ENCODE assay signal across 8 cellular contexts in genomic region chr10:24196426-24197039, GRCh38. TPM values are rescaled to one million over a fixed set of nuclear protein-coding genes. Genes with fewer than 3 reads are reported as not detected.
DNase-seq lines count a peak whose midpoint lies in the region; ATAC-seq and TF ChIP-seq lines count a peak whose summit lies in the region.

No MANE protein-coding gene starts in this region.

- no peak overlapping the region for H3K4me3 ChIP-seq in Jurkat, Clone E6-1 (ENCODE audit: low read length)
- H3K4me3 ChIP-seq in SU-DHL-6 (ENCODE audit: insufficient read depth, low read length, poor library complexity, severe bottlenecking) (no peak overlapping the region), right atrium auricular region (no peak overlapping the region), gastrocnemius medialis (no peak overlapping the region)

- no peak for TF ChIP-seq POLR2A in gastrocnemius medialis (IDR thresholded peaks at IDR 0.05)

- peak; percentile 63 for DNase-seq in Daoy (ENCODE audit: low read depth)
- peak; percentile 55 for DNase-seq in Jurkat, Clone E6-1 (ENCODE audit: low read depth, low spot score)
- peak; percentile 54 for DNase-seq in amniotic epithelial cell (ENCODE audit: low read depth)
- DNase-seq in right atrium auricular region (ENCODE audit: low spot score), result peak; percentile 87
- DNase-seq in gastrocnemius medialis, result peak; percentile 63 to 81
- DNase-seq in posterior vena cava (ENCODE audit: low spot score), result no peak

- intact Hi-C loops in gastrocnemius medialis (cut with DNase I; ENCODE audit: low total_unique reads), result loop anchor here (1.0 kb wide), 1 partner anchor 202 kb away; no protein-coding TSS in a partner anchor
- intact Hi-C loops in posterior vena cava (cut with DNase I), result loop anchor here (5.0 to 10.0 kb wide), 3 partner anchors 199 to 318 kb away; no protein-coding TSS in a partner anchor

- H4K20me1 ChIP-seq in SU-DHL-6 (ENCODE audit: low read depth, low read length), result no peaks in the 10 kb centered on the region

- no peaks in the 10 kb centered on the region for H3K9me2 ChIP-seq in SU-DHL-6 (replicated peaks; ENCODE audit: insufficient read depth, low read length)

- in situ Hi-C loops in gastrocnemius medialis (cut with MboI; ENCODE audit: low sequenced_read_pairs in 4 of 4), result no loop called here

- peak; percentile 86 for ATAC-seq in GM21528 (IDR thresholded peaks at IDR 0.05; ENCODE audit: low FRiP score, unreplicated experiment)
- peak; percentile 81 to 95 for ATAC-seq in gastrocnemius medialis

- H3K27me3 ChIP-seq in SU-DHL-6 (ENCODE audit: low read length) (no peaks in the 10 kb centered on the region), right atrium auricular region (no peaks in the 10 kb centered on the region), gastrocnemius medialis (no peaks in the 10 kb centered on the region)

- no peaks in the 10 kb centered on the region for H3K36me3 ChIP-seq in SU-DHL-6 (ENCODE audit: low read length)
- no peaks in the 10 kb centered on the region for H3K36me3 ChIP-seq in right atrium auricular region
- no peaks in the 10 kb centered on the region for H3K36me3 ChIP-seq in gastrocnemius medialis

- peak; percentile 78 for TF ChIP-seq CTCF in SU-DHL-6 (IDR thresholded peaks at IDR 0.05; ENCODE audit: insufficient read depth, low read length, poor library complexity, severe bottlenecking)
- TF ChIP-seq CTCF in right atrium auricular region (IDR thresholded peaks at IDR 0.05), result peak; percentile 88 to 97
- TF ChIP-seq CTCF in gastrocnemius medialis (IDR thresholded peaks at IDR 0.05 in 4 of 5, conservative IDR thresholded peaks at IDR 0.05 in 1 of 5), result peak; percentile 89 to 99 (median 94)

- no peak overlapping the region for H3K4me2 ChIP-seq in SU-DHL-6 (ENCODE audit: low read depth, low read length, poor library complexity, severe bottlenecking)

- H3K27ac ChIP-seq in SU-DHL-6 (ENCODE audit: low read depth, low read length) (no peak overlapping the region), right atrium auricular region (no peak overlapping the region), gastrocnemius medialis (peak overlapping the region in 1 of 4 donors; percentile 3)

- no peaks in the 10 kb centered on the region for H3K79me2 ChIP-seq in SU-DHL-6 (ENCODE audit: insufficient read depth, low read length)

- no peak overlapping the region for H3K9ac ChIP-seq in SU-DHL-6 (ENCODE audit: low read length)

- no peak overlapping the region for H2AFZ ChIP-seq in SU-DHL-6 (ENCODE audit: low read depth, low read length, severe bottlenecking)

- no peaks in the 10 kb centered on the region for H3F3A ChIP-seq in SU-DHL-6 (ENCODE audit: insufficient read depth)

- H3K4me1 ChIP-seq in right atrium auricular region (peaks cover 0 to 7% of the 10 kb centered on the region in 2 donors), gastrocnemius medialis (peaks cover 10 to 19% of the 10 kb centered on the region in 2 donors)

- H3K9me3 ChIP-seq in SU-DHL-6 (ENCODE audit: insufficient read depth, low read length), result no peaks in the 10 kb centered on the region
- no peaks in the 10 kb centered on the region for H3K9me3 ChIP-seq in right atrium auricular region
- H3K9me3 ChIP-seq in gastrocnemius medialis, result no peaks in the 10 kb centered on the region

RNA-seq across cellular contexts. Expression of gene KIAA1217, which starts 12.4 kb away (rescaled TPM):
- 3.6 and 4.3 TPM in 2 replicates for total RNA-seq in Daoy (2014; rRNA removed; shearing (Covaris generic))
- 1.4 TPM for polyA plus RNA-seq in Jurkat, Clone E6-1 (2012; ENCODE audit: insufficient read depth, insufficient read length)
- total RNA-seq in right atrium auricular region (10 to 100 TPM; 24.0 to 33.3 TPM), gastrocnemius medialis (100 to 1,000 TPM; 152 to 266 (median 155) TPM), posterior vena cava (10 to 100 TPM; 11.8 to 20.3 TPM)

Comparison
In these comparisons a context has a peak if more than half of its experiments do, and no peak if none do; other contexts are left out.
1. RNA of gene KIAA1217, which starts 12.4 kb away (total RNA-seq): 152 to 266 TPM in gastrocnemius medialis; 24.0 to 33.3 TPM in right atrium auricular region, 11.8 to 20.3 TPM in posterior vena cava and 3.6 to 4.3 TPM in Daoy; every median in the first group is over 4 times any median in the second.
2. Peak in every context shown above with its lines, with median percentiles within 50 percentile points of each other: CTCF ChIP-seq.